In genomic region chrX:115949900-115950822, GRCh38 we compare ENCODE assay signal across 10 cellular contexts.
DNase-seq lines count a peak whose midpoint lies in the region; ATAC-seq, FAIRE-seq and TF ChIP-seq lines count a peak whose summit lies in the region.
"Had no signal": no experiment of that assay in that cellular context is flagged by ENCODE, and none has a peak within 500 bp of the region (broad histone marks: within the 10 kb centered on the region; RNA-seq: fewer than 3 reads in every experiment).

No MANE protein-coding gene starts in this region.

- no peak overlapping the region for H2BK12ac ChIP-seq in neuronal stem cell (ENCODE audit: low read length)

- H3K36me3 Mint-ChIP-seq in mesothelial cell of epicardium = peaks cover 34% of the 10 kb centered on the region

- H3K14ac ChIP-seq in neuronal stem cell (ENCODE audit: low read length) = no peak overlapping the region

- no peak for TF ChIP-seq EP300 in GM12878 (IDR thresholded peaks at IDR 0.05; ENCODE audit: borderline replicate concordance in 1 of 2, control insufficient read depth in 1 of 2, low read depth in 2 of 2, low read length in 2 of 2)

- H3K27ac Mint-ChIP-seq in mesothelial cell of epicardium = no peak overlapping the region

- H3K4me3 ChIP-seq in GM12878 (no peak overlapping the region), neuronal stem cell (ENCODE audit: low read length in 2 of 2) (no peak overlapping the region)
- H3K4me3 ChIP-seq: heart left ventricle had no signal

- H3K9me3 ChIP-seq in GM12878 (replicated peaks; ENCODE audit: control insufficient read depth, insufficient read depth, low read length) (no peaks in the 10 kb centered on the region), neuronal stem cell (replicated peaks in 1 of 2; ENCODE audit: control insufficient read depth in 2 of 2, insufficient read depth in 1 of 2, low read depth in 1 of 2, low read length in 2 of 2) (peaks cover 0 to 3% of the 10 kb centered on the region in 2 donors)
- H3K9me3 ChIP-seq: heart left ventricle had no signal

- H3K9ac ChIP-seq in GM12878 (ENCODE audit: control insufficient read depth, insufficient read depth, low read length) (no peak overlapping the region), neuronal stem cell (ENCODE audit: low read depth, low read length, poor library complexity) (no peak overlapping the region)

- DNase-seq in NCI-H1694 treated with DMSO at 0.1 percent for 48 hours (lab: John Stamatoyannopoulos, UW) = peak; percentile 59
- no peak for DNase-seq in GM12878 (ENCODE audit: low read depth, low spot score)
- DNase-seq in neuronal stem cell (ENCODE audit: low spot score) = no peak
- no peak for DNase-seq in mesothelial cell of epicardium (ENCODE audit: low spot score in 2 of 2, unreplicated experiment in 2 of 2)
- no peak for DNase-seq in omental fat pad (ENCODE audit: low spot score)
- DNase-seq: activated CD4-positive, CD25-positive, alpha-beta regulatory T cell treated with anti-CD3 and anti-CD28 coated beads, Interleukin-2, amount 50 U/mL, for 72 hours; heart left ventricle had no signal

- BruUV-seq in GM12878 (replicated peaks; lab: Mats Ljungman, UMichigan) = no TSS peak

- no peak for FAIRE-seq in GM12878 (lab: Jason Lieb, UNC)

- no peak overlapping the region for H3K18ac ChIP-seq in neuronal stem cell (ENCODE audit: low read length)

- no peak overlapping the region for H3K4ac ChIP-seq in neuronal stem cell (ENCODE audit: low read length)

- no peak overlapping the region for H3K23ac ChIP-seq in neuronal stem cell (ENCODE audit: low read depth, low read length, poor library complexity)

- CTCF ChIA-PET in GM12878 (lab: Yijun Ruan, JAX) = no interaction called here

- in situ Hi-C loops in GM12878 (cut with MboI) = loop anchor here (5.0 to 10.0 kb wide), 2 partner anchors 38 to 295 kb away; no protein-coding TSS in a partner anchor

- SMC1A ChIA-PET in GM12878 (lab: Charles Lee; ENCODE audit: uncharacterized antibody, unreplicated experiment) = no interaction called here

- TF ChIP-seq CTCF in GM12878 (IDR thresholded peaks at IDR 0.05 in 2 of 3, conservative IDR thresholded peaks at IDR 0.05 in 1 of 3; ENCODE audit: control insufficient read depth in 2 of 3, extremely low read depth in 1 of 3, insufficient read depth in 1 of 3, low read depth in 3 of 3, low read length in 3 of 3) (peak in 2 of 3 experiments; percentile 31 to 41; a peak in 3 of 6 replicates), mesothelial cell of epicardium (IDR thresholded peaks at IDR 0.05; ENCODE audit: unreplicated experiment) (no peak), omental fat pad (IDR thresholded peaks at IDR 0.05) (no peak)

- H3K4me1 ChIP-seq in GM12878 (ENCODE audit: control insufficient read depth, insufficient read depth, low read length) (no peaks in the 10 kb centered on the region), neuronal stem cell (ENCODE audit: control insufficient read depth in 2 of 2, insufficient read depth in 1 of 2, low read depth in 1 of 2, low read length in 2 of 2) (no peaks in the 10 kb centered on the region)
- H3K4me1 ChIP-seq: heart left ventricle had no signal

- no peaks in the 10 kb centered on the region for H3K4me1 Mint-ChIP-seq in mesothelial cell of epicardium

- no peak overlapping the region for H4K91ac ChIP-seq in neuronal stem cell (ENCODE audit: low read depth, low read length, poor library complexity)

- no peaks in the 10 kb centered on the region for H4K20me1 ChIP-seq in GM12878 (ENCODE audit: control insufficient read depth, insufficient read depth)

- peak overlapping the region; percentile 22; the same call in 1 of the 2 replicates for H3K4me2 ChIP-seq in GM12878 (ENCODE audit: control insufficient read depth, insufficient read depth)
- no peak overlapping the region for H3K4me2 ChIP-seq in neuronal stem cell (ENCODE audit: insufficient read depth, low read length, poor library complexity, severe bottlenecking)

- no peak for TF ChIP-seq POLR2A in GM12878 (IDR thresholded peaks at IDR 0.05; ENCODE audit: low read depth, low read length)

- H3K79me2 ChIP-seq in GM12878 (ENCODE audit: control insufficient read depth, insufficient read depth, low read length) = no peaks in the 10 kb centered on the region

- H3K36me3 ChIP-seq in GM12878 (ENCODE audit: control insufficient read depth in 2 of 2, insufficient read depth in 2 of 2, low read length in 1 of 2) (no peaks in the 10 kb centered on the region), neuronal stem cell (replicated peaks in 1 of 2; ENCODE audit: control insufficient read depth in 2 of 2, insufficient read depth in 2 of 2, low read length in 2 of 2) (peaks cover 0 to 2% of the 10 kb centered on the region in 2 donors)
- H3K36me3 ChIP-seq: heart left ventricle had no signal

- peak; percentile 69 for TF ChIP-seq RAD21 in GM12878 (IDR thresholded peaks at IDR 0.05; ENCODE audit: insufficient read depth, low read depth, low read length)

- H3K27me3 ChIP-seq in GM12878 (replicated peaks in 1 of 2; ENCODE audit: control insufficient read depth in 2 of 2, insufficient read depth in 2 of 2, low read length in 1 of 2) (no peaks in the 10 kb centered on the region), neuronal stem cell (ENCODE audit: control insufficient read depth in 3 of 3, insufficient read depth in 3 of 3, low read depth in 1 of 3, low read length in 3 of 3) (peaks cover 0 to 35% (median 0%) of the 10 kb centered on the region in 3 experiments)

- no peak overlapping the region for H3K4me3 Mint-ChIP-seq in mesothelial cell of epicardium

- H2BK15ac ChIP-seq in neuronal stem cell (ENCODE audit: low read length) = no peak overlapping the region

- intact Hi-C loops in GM12878 (cut with micrococcal nuclease; ENCODE audit: unreplicated experiment) = loop anchor here (5.0 kb wide), 1 partner anchor 618 kb away; no protein-coding TSS in a partner anchor

- ATAC-seq in GM18867 (IDR thresholded peaks at IDR 0.05; ENCODE audit: unreplicated experiment) = peak; percentile 46
- peak; percentile 29; the same call in 2 of the 3 replicates for ATAC-seq in GM12878
- no peak for ATAC-seq in GM18498 (IDR thresholded peaks at IDR 0.05; ENCODE audit: unreplicated experiment)
- no peak for ATAC-seq in HG02840 (IDR thresholded peaks at IDR 0.05; ENCODE audit: low FRiP score, unreplicated experiment)
- no peak for ATAC-seq in omental fat pad (ENCODE audit: low FRiP score)

- POLR2A ChIA-PET in GM12878 (lab: Charles Lee) = no interaction called here

- H3K27me3 Mint-ChIP-seq in mesothelial cell of epicardium (ENCODE audit: low read depth) = no peaks in the 10 kb centered on the region

- H4K8ac ChIP-seq in neuronal stem cell (ENCODE audit: low read depth, low read length) = no peak overlapping the region

- no peak overlapping the region for H2AFZ ChIP-seq in GM12878 (ENCODE audit: control insufficient read depth, low read depth, low read length)
- peak overlapping the region; percentile 18 for H2AFZ ChIP-seq in neuronal stem cell (ENCODE audit: low read length)

- H3K9me3 Mint-ChIP-seq in mesothelial cell of epicardium = peaks cover 6% of the 10 kb centered on the region

- H3K27ac ChIP-seq in GM12878 (ENCODE audit: control insufficient read depth, insufficient read depth) = no peak overlapping the region
- no peak overlapping the region for H3K27ac ChIP-seq in neuronal stem cell (replicated peaks; ENCODE audit: low read length)
- H3K27ac ChIP-seq: heart left ventricle had no signal

- 38% methylated on average over 17 of the region's 17 CpGs for WGBS in GM12878 (ENCODE audit: insufficient coverage, insufficient replicate concordance, low lambda C conversion rate, missing lambda C conversion rate)
- no CpG with 5 or more reads among the region's 17 CpGs for WGBS in neuronal stem cell (ENCODE audit: extremely low coverage in 2 of 2, insufficient read length in 2 of 2, insufficient replicate concordance in 1 of 2), 2 donors

- RAD21 ChIA-PET in GM12878 (lab: Charles Lee; ENCODE audit: unreplicated experiment) = no interaction called here

- peaks cover 3% of the 10 kb centered on the region for H3K79me1 ChIP-seq in neuronal stem cell (ENCODE audit: low read depth, low read length)

- H2BK5ac ChIP-seq in neuronal stem cell (ENCODE audit: low read length) = no peak overlapping the region

- no peak overlapping the region for H2AK5ac ChIP-seq in neuronal stem cell (ENCODE audit: low read depth, low read length)

- H2BK120ac ChIP-seq in neuronal stem cell (ENCODE audit: low read depth, low read length) = no peak overlapping the region

TF ChIP-seq in GM12878, 131 proteins besides CTCF, POLR2A, EP300 and RAD21 (continues in another document):
- no peak for TF ChIP-seq ZNF687 (IDR thresholded peaks at IDR 0.05)
- peak; percentile 80; the same call in 1 of the 2 replicates for TF ChIP-seq CHD2 (IDR thresholded peaks at IDR 0.05; ENCODE audit: borderline replicate concordance, low read depth, low read length)
- TF ChIP-seq SP1 (IDR thresholded peaks at IDR 0.05; ENCODE audit: low read depth, low read length) = peak; percentile 51
- TF ChIP-seq HCFC1 (IDR thresholded peaks at IDR 0.05; ENCODE audit: low read length) = 0 out of 2 replicates have a peak, but pooled peaks have one; percentile 16
- TF ChIP-seq ESRRA (IDR thresholded peaks at IDR 0.05; ENCODE audit: low read length) = no peak

Comparison
In these comparisons a context has a peak if more than half of its experiments do, and no peak if none do; other contexts are left out.
1. ATAC-seq: peak in GM18867 (single experiment) and GM12878 (single experiment); none in GM18498 (single experiment), HG02840 (single experiment) and omental fat pad (single experiment).
2. CTCF ChIP-seq: peak in GM12878 (2 of 3); none in mesothelial cell of epicardium (single experiment) and omental fat pad (0 of 3).